In the genomic region with DNA sequence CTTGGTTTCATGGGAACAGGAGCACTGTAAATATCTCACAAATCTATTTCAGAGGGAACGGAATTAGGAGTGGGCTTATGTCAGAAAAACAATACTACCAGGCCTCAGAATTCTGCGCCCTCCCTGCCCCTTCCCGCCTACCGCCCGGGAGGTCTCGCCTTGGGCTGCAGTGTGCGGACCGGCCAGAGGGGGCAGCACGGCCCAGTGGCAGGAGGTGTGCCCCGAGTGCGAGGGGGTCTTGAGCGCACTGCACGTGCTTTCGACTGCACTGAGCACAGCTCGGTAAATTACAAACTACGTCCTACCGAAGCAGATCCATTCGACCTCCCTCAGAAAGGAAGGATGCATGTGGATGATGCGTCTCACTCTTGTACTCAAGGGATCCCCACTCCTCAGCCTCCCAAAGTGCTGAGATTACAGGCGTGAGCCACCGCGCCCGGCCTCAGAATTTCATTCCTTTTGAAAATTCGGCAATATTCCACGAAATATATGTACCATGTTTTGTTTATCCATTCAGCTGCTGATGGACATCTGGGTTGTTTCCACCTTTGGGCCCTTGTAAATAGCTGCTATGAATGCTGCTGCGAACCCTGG, we compare ENCODE assay signal across 11 cellular contexts.
DNase-seq lines count a peak whose midpoint lies in the region; ATAC-seq and TF ChIP-seq lines count a peak whose summit lies in the region.
"Had no signal": no experiment of that assay in that cellular context is flagged by ENCODE, and none has a peak within 500 bp of the region (broad histone marks: within the 10 kb centered on the region; RNA-seq: fewer than 3 reads in every experiment).

No MANE protein-coding gene starts in this region.

- H3K4me1 ChIP-seq in spleen: no peaks in the 10 kb centered on the region

- H3K27me3 ChIP-seq in spleen (replicated peaks in 1 of 7): no peaks in the 10 kb centered on the region

- WGBS in spleen, 5 donors: 84 to 87% (median 86%) methylated on average over 26 of the region's 26 CpGs

- H3K4me3 ChIP-seq in spleen: no peak overlapping the region

- peaks cover 0 to 11% (median 9%) of the 10 kb centered on the region in 8 donors for H3K9me3 ChIP-seq in spleen

- no peak for ATAC-seq in stimulated activated naive CD8-positive, alpha-beta T cell treated with anti-CD3 and anti-CD28 coated beads, Interleukin-15, Interleukin-2, amounts not matched to agents 100 U/mL and 50 U/mL, for 24 hours
- no peak for ATAC-seq in GM21390 (IDR thresholded peaks at IDR 0.05; ENCODE audit: unreplicated experiment)

- DNase-seq in activated gamma-delta T cell (lab: John Stamatoyannopoulos, UW) (peak; percentile 9), activated gamma-delta T cell treated with Interleukin-2 at 50 U/mL for 16 hours (no peak), NAMALWA (ENCODE audit: low spot score) (peak; percentile 7), erythroblast (lab: John Stamatoyannopoulos, UW) (peak; percentile 25 to 26), spleen (no peak), NCI-H1092 treated with DMSO at 0.1 percent for 48 hours (lab: John Stamatoyannopoulos, UW) (no peak)
- peak; percentile 51 for DNase-seq in stimulated activated naive CD8-positive, alpha-beta T cell treated with anti-CD3 and anti-CD28 coated beads, Interleukin-15, Interleukin-2, amounts not matched to agents 100 U/mL and 50 U/mL, for 24 hours
- DNase-seq: cortex of kidney; NCI-H1092; stimulated activated naive CD4-positive, alpha-beta T cell had no signal

- no peaks in the 10 kb centered on the region for H3K36me3 ChIP-seq in spleen

- no peak overlapping the region for H3K27ac ChIP-seq in spleen

- no peak for TF ChIP-seq POLR2A in erythroblast (IDR thresholded peaks at IDR 0.05; ENCODE audit: low read length)
- no peak for TF ChIP-seq POLR2A in spleen (IDR thresholded peaks at IDR 0.05)

- peak in 5 of 11 experiments; percentile 25 to 47 (median 34) for TF ChIP-seq CTCF in spleen (IDR thresholded peaks at IDR 0.05 in 8 of 11, conservative IDR thresholded peaks at IDR 0.05 in 3 of 11)

- intact Hi-C loops in spleen (cut with DNase I; ENCODE audit: low total_unique reads): no loop called here

Comparison
In these comparisons a context has a peak if more than half of its experiments do, and no peak if none do; other contexts are left out.
1. DNase-seq: peak in activated gamma-delta T cell (single experiment), NAMALWA (single experiment), erythroblast (2 of 2) and stimulated activated naive CD8-positive, alpha-beta T cell treated with anti-CD3 and anti-CD28 coated beads, Interleukin-15, Interleukin-2, amounts not matched to agents 100 U/mL and 50 U/mL, for 24 hours (single experiment); none in activated gamma-delta T cell treated with Interleukin-2 at 50 U/mL for 16 hours (single experiment), spleen (single experiment) and NCI-H1092 treated with DMSO at 0.1 percent for 48 hours (single experiment).